8 cellular contexts compared by ENCODE assay signal in genomic region chr1:188782220-188782841, GRCh38.
DNase-seq lines count a peak whose midpoint lies in the region; ATAC-seq and TF ChIP-seq lines count a peak whose summit lies in the region.

No MANE protein-coding gene starts in this region.

- H3K27ac Mint-ChIP-seq in activated CD4-positive, alpha-beta T cell treated with anti-CD3 and anti-CD28 coated beads, Interleukin-2, amount 10 ng/mL, durations not matched to agents 7 days and 5 days, result no peak overlapping the region

- no peak overlapping the region for H3K4me2 ChIP-seq in Loucy (ENCODE audit: low read depth, low read length, poor library complexity, severe bottlenecking)

- H3K4me3 ChIP-seq in HFF-Myc (replicated peaks; ENCODE audit: low read depth, low read length) (no peak overlapping the region), Loucy (ENCODE audit: low read length, poor library complexity, severe bottlenecking) (no peak overlapping the region)

- CTCF ChIA-PET in activated CD4-positive, alpha-beta T cell treated with anti-CD3 and anti-CD28 coated beads, Interleukin-2, amount 10 ng/mL, durations not matched to agents 7 days and 5 days (lab: Charles Lee), result no interaction called here

- no peaks in the 10 kb centered on the region for H4K20me1 ChIP-seq in Loucy (ENCODE audit: insufficient read depth, low read length, poor library complexity, severe bottlenecking)

- TF ChIP-seq CTCF in HFF-Myc (IDR thresholded peaks at IDR 0.05; ENCODE audit: low read depth, low read length, missing control alignments) (peak; percentile 13), Loucy (conservative IDR thresholded peaks at IDR 0.05; ENCODE audit: low read length) (peak; percentile 67)

- peak; percentile 3 for DNase-seq in NK-92 treated with Interleukin-12 subunit alpha and Interleukin-12 subunit beta, amount 100 ng/mL, for 24 hours (lab: John Stamatoyannopoulos, UW)
- DNase-seq in NK-92 (lab: John Stamatoyannopoulos, UW; ENCODE audit: unreplicated experiment), result no peak
- DNase-seq in HFF-Myc (ENCODE audit: extremely low read depth, low read depth), result no peak
- DNase-seq in UCSD-AML1 (lab: John Stamatoyannopoulos, UW; ENCODE audit: unreplicated experiment), result peak; percentile 10
- DNase-seq in left colon, result no peak
- DNase-seq in effector CD4-positive, alpha-beta T cell, result no peak
- no peak for DNase-seq in activated CD4-positive, alpha-beta T cell treated with anti-CD3 and anti-CD28 coated beads, Interleukin-2, amount 10 ng/mL, durations not matched to agents 7 days and 5 days

- H3K27me3 Mint-ChIP-seq in activated CD4-positive, alpha-beta T cell treated with anti-CD3 and anti-CD28 coated beads, Interleukin-2, amount 10 ng/mL, durations not matched to agents 7 days and 5 days, result no peaks in the 10 kb centered on the region

- no peaks in the 10 kb centered on the region for H3K4me1 Mint-ChIP-seq in activated CD4-positive, alpha-beta T cell treated with anti-CD3 and anti-CD28 coated beads, Interleukin-2, amount 10 ng/mL, durations not matched to agents 7 days and 5 days

- H3K4me1 ChIP-seq in Loucy (ENCODE audit: insufficient read depth, low read length, poor library complexity, severe bottlenecking), result no peaks in the 10 kb centered on the region

- H3F3A ChIP-seq in Loucy (ENCODE audit: low read depth), result no peaks in the 10 kb centered on the region

- intact Hi-C loops in left colon (cut with DNase I, micrococcal nuclease), result no loop called here

- H3K79me2 ChIP-seq in Loucy (ENCODE audit: insufficient read depth, low read length), result no peaks in the 10 kb centered on the region

- H3K36me3 ChIP-seq in Loucy (ENCODE audit: insufficient read depth, low read length), result no peaks in the 10 kb centered on the region

- no peak overlapping the region for H3K4me3 Mint-ChIP-seq in activated CD4-positive, alpha-beta T cell treated with anti-CD3 and anti-CD28 coated beads, Interleukin-2, amount 10 ng/mL, durations not matched to agents 7 days and 5 days

- no peaks in the 10 kb centered on the region for H3K36me3 Mint-ChIP-seq in activated CD4-positive, alpha-beta T cell treated with anti-CD3 and anti-CD28 coated beads, Interleukin-2, amount 10 ng/mL, durations not matched to agents 7 days and 5 days (ENCODE audit: low read depth)

- POLR2A ChIA-PET in activated CD4-positive, alpha-beta T cell treated with anti-CD3 and anti-CD28 coated beads, Interleukin-2, amount 10 ng/mL, durations not matched to agents 7 days and 5 days (lab: Charles Lee), result no interaction called here

- H3K27me3 ChIP-seq in Loucy (ENCODE audit: insufficient read depth, low read length, poor library complexity, severe bottlenecking), result no peaks in the 10 kb centered on the region

- ATAC-seq in left colon, result peak; percentile 48

- no peak overlapping the region for H2AFZ ChIP-seq in Loucy (ENCODE audit: low read length)

- H3K9me3 Mint-ChIP-seq in activated CD4-positive, alpha-beta T cell treated with anti-CD3 and anti-CD28 coated beads, Interleukin-2, amount 10 ng/mL, durations not matched to agents 7 days and 5 days, result no peaks in the 10 kb centered on the region

- H3K9ac ChIP-seq in Loucy (ENCODE audit: low read depth, low read length, poor library complexity, severe bottlenecking), result no peak overlapping the region

- H3K9me3 ChIP-seq in Loucy (ENCODE audit: insufficient read depth, low read depth, low read length), result no peaks in the 10 kb centered on the region

- H3K9me2 ChIP-seq in Loucy (replicated peaks; ENCODE audit: low read depth, low read length), result no peaks in the 10 kb centered on the region

Comparison
In these comparisons a context has a peak if more than half of its experiments do, and no peak if none do; other contexts are left out.
1. DNase-seq: peak in NK-92 treated with Interleukin-12 subunit alpha and Interleukin-12 subunit beta, amount 100 ng/mL, for 24 hours (single experiment) and UCSD-AML1 (single experiment); none in NK-92 (single experiment), HFF-Myc (single experiment), left colon (0 of 2), effector CD4-positive, alpha-beta T cell (single experiment) and activated CD4-positive, alpha-beta T cell treated with anti-CD3 and anti-CD28 coated beads, Interleukin-2, amount 10 ng/mL, durations not matched to agents 7 days and 5 days (single experiment).